ENCODE assay signal across 1 cellular context in the genomic region with DNA sequence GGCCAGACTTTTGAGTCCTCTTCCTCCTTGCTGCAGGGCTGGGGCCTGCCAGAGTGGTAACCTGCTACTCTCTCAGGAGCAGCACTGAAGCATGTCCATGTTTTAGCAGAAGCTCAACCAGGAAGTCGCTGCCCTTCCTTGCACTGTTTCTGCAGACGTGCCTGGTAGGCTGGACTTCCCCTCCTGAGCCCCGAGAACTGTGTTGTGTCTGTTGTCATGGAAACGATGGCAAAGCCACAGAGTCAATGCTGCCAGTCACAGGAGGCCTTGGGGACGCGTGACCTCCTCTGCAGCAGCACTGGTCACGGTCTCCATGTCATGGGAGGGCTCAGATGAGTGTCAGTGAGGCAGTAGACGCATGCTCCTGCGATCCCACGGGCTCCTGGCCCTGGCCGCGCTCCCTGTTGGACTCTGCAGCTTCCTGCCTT.
A peak's percentile ranks its signal among the peaks of the same experiment; 100 is the strongest.
TF ChIP-seq lines count a peak whose summit lies in the region.

No MANE protein-coding gene starts in this region.

TF ChIP-seq in HepG2, 621 proteins besides CTCF, POLR2A, EP300 and RAD21 (continued from another document):
- TF ChIP-seq, protein P1, sequence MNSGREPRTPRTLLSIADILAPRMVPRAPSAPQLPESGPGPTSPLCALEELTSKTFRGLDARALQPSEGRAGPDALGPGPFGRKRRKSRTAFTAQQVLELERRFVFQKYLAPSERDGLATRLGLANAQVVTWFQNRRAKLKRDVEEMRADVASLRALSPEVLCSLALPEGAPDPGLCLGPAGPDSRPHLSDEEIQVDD (CRISPR knock-in tag; IDR thresholded peaks at IDR 0.05; ENCODE audit: borderline replicate concordance), result no peak
- TF ChIP-seq ZNF253 (CRISPR knock-in tag; IDR thresholded peaks at IDR 0.05; ENCODE audit: borderline replicate concordance) (no peak), FOXC1 (CRISPR knock-in tag; IDR thresholded peaks at IDR 0.05; ENCODE audit: borderline replicate concordance) (no peak), ELF1 (CRISPR knock-in tag; IDR thresholded peaks at IDR 0.05) (peak; percentile 28; the same call in 1 of the 2 replicates), ZNF18 (CRISPR knock-in tag; IDR thresholded peaks at IDR 0.05; ENCODE audit: insufficient replicate concordance) (no peak), ZNF768 (CRISPR knock-in tag; IDR thresholded peaks at IDR 0.05) (no peak), ZNF335 (CRISPR knock-in tag; IDR thresholded peaks at IDR 0.05) (no peak), CERS6 (CRISPR knock-in tag; IDR thresholded peaks at IDR 0.05) (no peak), SKI (IDR thresholded peaks at IDR 0.05; ENCODE audit: partially characterized antibody) (peak; percentile 34), ZNF263 (CRISPR knock-in tag; IDR thresholded peaks at IDR 0.05) (no peak), THYN1 (CRISPR knock-in tag; IDR thresholded peaks at IDR 0.05; ENCODE audit: borderline replicate concordance, low read depth) (no peak), RFX1 (IDR thresholded peaks at IDR 0.05) (peak; percentile 66), BHLHE40 (IDR thresholded peaks at IDR 0.05; ENCODE audit: low read length) (peak; percentile 58; the same call in 1 of the 2 replicates)
